ENCODE assay signal across 21 cellular contexts in genomic region chr3:132974086-132974485, GRCh38.
"Had no signal": no experiment of that assay in that cellular context is flagged by ENCODE, and none has a peak within 500 bp of the region (broad histone marks: within the 10 kb centered on the region; RNA-seq: fewer than 3 reads in every experiment).

No MANE protein-coding gene starts in this region.

- H3K9me3 ChIP-seq: colonic mucosa, esophagus squamous epithelium, gastrocnemius medialis, heart right ventricle, left lung, lower lobe of right lung, mucosa of descending colon had no signal

- H3K4me3 ChIP-seq: colonic mucosa, esophagus squamous epithelium, gastrocnemius medialis, heart right ventricle, left lung, lower lobe of right lung, mucosa of descending colon had no signal

- H3K27ac ChIP-seq: colonic mucosa, epithelial cell of prostate, esophagus squamous epithelium, gastrocnemius medialis, heart right ventricle, left lung, lower lobe of right lung had no signal

- H3K4me1 ChIP-seq: colonic mucosa, esophagus squamous epithelium, gastrocnemius medialis, heart right ventricle, left lung, lower lobe of right lung had no signal

- ATAC-seq: effector memory CD8-positive, alpha-beta T cell; esophagus mucosa; gastrocnemius medialis; heart right ventricle; left cardiac atrium; left lung; left ventricle myocardium superior; lower lobe of right lung; mucosa of descending colon had no signal

- H3K27me3 ChIP-seq: colonic mucosa, esophagus squamous epithelium, gastrocnemius medialis, heart right ventricle, left lung had no signal

- H3K36me3 ChIP-seq: colonic mucosa, esophagus squamous epithelium, gastrocnemius medialis, heart right ventricle, left lung, lower lobe of right lung had no signal

- DNase-seq: colonic mucosa; cortex of kidney; effector CD8-positive, alpha-beta T cell; effector memory CD8-positive, alpha-beta T cell; endodermal cell; erythroblast; esophagus squamous epithelium; foreskin melanocyte; gastrocnemius medialis; glutamatergic neuron; head of caudate nucleus; heart right ventricle; hippocampal formation; left cardiac atrium; left lung; left ventricle myocardium superior; lower lobe of right lung; mesenchymal stem cell; mucosa of descending colon had no signal
